Comparison of ENCODE assay signal across 1 cellular context in the genomic region with DNA sequence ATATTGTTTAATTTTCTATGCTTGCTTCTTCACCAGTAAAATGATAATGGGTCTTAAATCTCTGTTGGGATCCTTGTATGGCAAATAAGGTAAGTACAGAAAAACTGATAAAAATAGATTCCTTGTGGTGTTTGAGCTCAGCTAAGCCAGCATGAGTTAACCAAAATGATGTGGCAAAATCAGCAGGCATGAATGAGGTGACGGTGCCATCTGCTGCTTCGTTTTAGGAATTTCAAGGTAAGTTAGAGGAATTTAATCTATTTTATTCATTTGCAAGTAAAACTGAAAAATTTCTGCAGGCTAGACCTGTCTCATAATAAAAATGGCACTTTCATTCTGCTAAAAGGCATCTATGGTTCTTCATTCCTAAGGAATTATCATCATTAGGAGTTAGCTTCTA.
TF ChIP-seq lines count a peak whose summit lies in the region.

No MANE protein-coding gene starts in this region.

TF ChIP-seq in endothelial cell of umbilical vein, 7 proteins besides CTCF, POLR2A, EP300 and RAD21:
- no peak for TF ChIP-seq POLR2AphosphoS5 (IDR thresholded peaks at IDR 0.05; ENCODE audit: insufficient read depth, low read depth, low read length)
- no peak for TF ChIP-seq JUN (IDR thresholded peaks at IDR 0.05; ENCODE audit: borderline replicate concordance, insufficient read depth, insufficient read length, low read depth)
- TF ChIP-seq GATA2 (IDR thresholded peaks at IDR 0.05; ENCODE audit: insufficient read depth, insufficient read length, low read depth, low read length): no peak
- TF ChIP-seq, protein P1, sequence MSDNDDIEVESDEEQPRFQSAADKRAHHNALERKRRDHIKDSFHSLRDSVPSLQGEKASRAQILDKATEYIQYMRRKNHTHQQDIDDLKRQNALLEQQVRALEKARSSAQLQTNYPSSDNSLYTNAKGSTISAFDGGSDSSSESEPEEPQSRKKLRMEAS (IDR thresholded peaks at IDR 0.05; ENCODE audit: insufficient read depth, insufficient read length): no peak
- no peak for TF ChIP-seq MYC (IDR thresholded peaks at IDR 0.05; ENCODE audit: low read depth, low read length)
- no peak for TF ChIP-seq EZH2 (IDR thresholded peaks at IDR 0.05; ENCODE audit: borderline replicate concordance, low read depth, low read length, severe bottlenecking)
- no peak for TF ChIP-seq FOS (IDR thresholded peaks at IDR 0.05; ENCODE audit: borderline replicate concordance, insufficient read depth, low read length)
